1 cellular context compared by ENCODE assay signal in the genomic region with DNA sequence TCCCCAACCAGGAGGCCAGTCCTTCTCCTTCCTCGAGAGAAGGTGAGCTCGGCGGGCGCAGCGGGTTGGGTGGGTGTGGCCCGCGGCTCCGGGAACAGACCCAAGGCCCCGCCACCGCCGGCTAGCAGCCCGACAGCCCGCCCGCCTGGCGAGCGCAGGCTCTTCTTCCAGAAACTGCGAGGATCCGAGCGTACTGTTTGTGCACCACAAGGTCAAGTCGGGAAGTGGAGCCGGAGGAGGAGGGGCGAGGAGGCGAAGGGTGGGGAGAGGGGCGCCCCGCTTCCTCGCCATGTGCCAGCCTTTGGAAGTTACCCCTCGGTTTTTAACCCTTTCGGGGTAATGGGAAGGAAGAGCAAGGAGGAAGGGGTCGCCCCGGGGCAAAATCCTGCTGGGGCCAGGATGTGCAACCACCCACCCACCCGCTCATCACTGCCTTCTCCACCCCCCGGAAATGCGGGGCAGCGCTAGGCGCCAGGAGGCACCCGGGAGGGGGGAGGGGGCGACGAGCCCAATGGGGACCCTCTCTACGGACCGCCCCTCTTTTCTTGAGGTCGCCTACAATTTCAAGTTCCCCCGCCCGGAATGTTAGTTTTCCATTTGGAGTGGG.
A peak's percentile ranks its signal among the peaks of the same experiment; 100 is the strongest.
TF ChIP-seq lines count a peak whose summit lies in the region.

No MANE protein-coding gene starts in this region.

TF ChIP-seq in K562, 482 proteins besides CTCF, POLR2A, EP300 and RAD21 (continued from another document and continues in another):
- TF ChIP-seq, protein P1, sequence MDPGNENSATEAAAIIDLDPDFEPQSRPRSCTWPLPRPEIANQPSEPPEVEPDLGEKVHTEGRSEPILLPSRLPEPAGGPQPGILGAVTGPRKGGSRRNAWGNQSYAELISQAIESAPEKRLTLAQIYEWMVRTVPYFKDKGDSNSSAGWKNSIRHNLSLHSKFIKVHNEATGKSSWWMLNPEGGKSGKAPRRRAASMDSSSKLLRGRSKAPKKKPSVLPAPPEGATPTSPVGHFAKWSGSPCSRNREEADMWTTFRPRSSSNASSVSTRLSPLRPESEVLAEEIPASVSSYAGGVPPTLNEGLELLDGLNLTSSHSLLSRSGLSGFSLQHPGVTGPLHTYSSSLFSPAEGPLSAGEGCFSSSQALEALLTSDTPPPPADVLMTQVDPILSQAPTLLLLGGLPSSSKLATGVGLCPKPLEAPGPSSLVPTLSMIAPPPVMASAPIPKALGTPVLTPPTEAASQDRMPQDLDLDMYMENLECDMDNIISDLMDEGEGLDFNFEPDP (CRISPR knock-in tag; IDR thresholded peaks at IDR 0.05): no peak
- TF ChIP-seq KLF10 (CRISPR knock-in tag; IDR thresholded peaks at IDR 0.05) (no peak), HDAC6 (IDR thresholded peaks at IDR 0.05; ENCODE audit: low read depth, low read length) (no peak), ZNF3 (CRISPR knock-in tag; IDR thresholded peaks at IDR 0.05) (no peak), NCOA4 (IDR thresholded peaks at IDR 0.05; ENCODE audit: partially characterized antibody) (no peak), RBBP5 (IDR thresholded peaks at IDR 0.05; ENCODE audit: borderline replicate concordance, insufficient read depth, low read length, poor library complexity, severe bottlenecking) (peak; percentile 6), GATAD2B (IDR thresholded peaks at IDR 0.05; ENCODE audit: borderline replicate concordance) (no peak), C11orf30 (IDR thresholded peaks at IDR 0.05; ENCODE audit: low read depth) (no peak), ZNF239 (CRISPR knock-in tag; IDR thresholded peaks at IDR 0.05) (no peak), HNRNPK (IDR thresholded peaks at IDR 0.05; ENCODE audit: low read depth, low read length, poor library complexity, severe bottlenecking) (no peak), TEAD1 (CRISPR knock-in tag; IDR thresholded peaks at IDR 0.05) (no peak), CBX2 (IDR thresholded peaks at IDR 0.05; ENCODE audit: insufficient read depth, low read length, poor library complexity, severe bottlenecking) (no peak), RUNX1 (IDR thresholded peaks at IDR 0.05; ENCODE audit: low read depth) (no peak), ZNF766 (CRISPR knock-in tag; conservative IDR thresholded peaks at IDR 0.05) (peak; percentile 44; the same call in 1 of the 2 replicates), TAF1 (IDR thresholded peaks at IDR 0.05; ENCODE audit: control insufficient read depth, extremely low read depth, insufficient read depth, low read length, severe bottlenecking) (no peak), JUNB (CRISPR knock-in tag; conservative IDR thresholded peaks at IDR 0.05) (no peak), YY1 (IDR thresholded peaks at IDR 0.05; ENCODE audit: borderline replicate concordance in 1 of 3, control insufficient read depth in 1 of 3, extremely low read depth in 1 of 3, insufficient read depth in 3 of 3, insufficient read length in 1 of 3, insufficient replicate concordance in 2 of 3, low read depth in 1 of 3, low read length in 2 of 3) (no peak), ELF2 (CRISPR knock-in tag; IDR thresholded peaks at IDR 0.05) (no peak), SMAD3 (CRISPR knock-in tag; conservative IDR thresholded peaks at IDR 0.05) (no peak), PHF8 (IDR thresholded peaks at IDR 0.05; ENCODE audit: borderline replicate concordance, low read length) (peak; percentile 41; the same call in 1 of the 2 replicates), ETV6 (IDR thresholded peaks at IDR 0.05; ENCODE audit: borderline replicate concordance in 1 of 2, low read depth in 2 of 2, low read length in 1 of 2) (no peak), ETV6 (CRISPR knock-in tag; IDR thresholded peaks at IDR 0.05; ENCODE audit: borderline replicate concordance) (no peak), PURB (CRISPR knock-in tag; IDR thresholded peaks at IDR 0.05; ENCODE audit: low read depth) (no peak), FOXP1 (CRISPR knock-in tag; IDR thresholded peaks at IDR 0.05) (peak; percentile 24; the same call in 1 of the 2 replicates), YBX1 (IDR thresholded peaks at IDR 0.05) (no peak), CREBBP (IDR thresholded peaks at IDR 0.05; ENCODE audit: low read depth, low read length) (no peak), ZC3H11A (IDR thresholded peaks at IDR 0.05; ENCODE audit: low read depth, low read length) (no peak), CCAR2 (IDR thresholded peaks at IDR 0.05; ENCODE audit: low read depth, low read length) (no peak), ZNF212 (CRISPR knock-in tag; IDR thresholded peaks at IDR 0.05) (no peak), KDM5B (IDR thresholded peaks at IDR 0.05; ENCODE audit: insufficient replicate concordance, low read depth, low read length) (no peak), POLR2AphosphoS5 (IDR thresholded peaks at IDR 0.05; ENCODE audit: control insufficient read depth, insufficient read depth, low read depth, low read length) (peak; percentile 46; the same call in 1 of the 2 replicates), ZNF354B (CRISPR knock-in tag; IDR thresholded peaks at IDR 0.05) (no peak)
- TF ChIP-seq, protein P2, sequence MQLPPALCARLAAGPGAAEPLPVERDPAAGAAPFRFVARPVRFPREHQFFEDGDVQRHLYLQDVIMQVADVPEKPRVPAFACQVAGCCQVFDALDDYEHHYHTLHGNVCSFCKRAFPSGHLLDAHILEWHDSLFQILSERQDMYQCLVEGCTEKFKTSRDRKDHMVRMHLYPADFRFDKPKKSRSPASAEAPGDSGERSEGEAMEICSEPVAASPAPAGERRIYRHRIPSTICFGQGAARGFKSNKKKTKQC (CRISPR knock-in tag; IDR thresholded peaks at IDR 0.05): no peak
- TF ChIP-seq, protein P3, sequence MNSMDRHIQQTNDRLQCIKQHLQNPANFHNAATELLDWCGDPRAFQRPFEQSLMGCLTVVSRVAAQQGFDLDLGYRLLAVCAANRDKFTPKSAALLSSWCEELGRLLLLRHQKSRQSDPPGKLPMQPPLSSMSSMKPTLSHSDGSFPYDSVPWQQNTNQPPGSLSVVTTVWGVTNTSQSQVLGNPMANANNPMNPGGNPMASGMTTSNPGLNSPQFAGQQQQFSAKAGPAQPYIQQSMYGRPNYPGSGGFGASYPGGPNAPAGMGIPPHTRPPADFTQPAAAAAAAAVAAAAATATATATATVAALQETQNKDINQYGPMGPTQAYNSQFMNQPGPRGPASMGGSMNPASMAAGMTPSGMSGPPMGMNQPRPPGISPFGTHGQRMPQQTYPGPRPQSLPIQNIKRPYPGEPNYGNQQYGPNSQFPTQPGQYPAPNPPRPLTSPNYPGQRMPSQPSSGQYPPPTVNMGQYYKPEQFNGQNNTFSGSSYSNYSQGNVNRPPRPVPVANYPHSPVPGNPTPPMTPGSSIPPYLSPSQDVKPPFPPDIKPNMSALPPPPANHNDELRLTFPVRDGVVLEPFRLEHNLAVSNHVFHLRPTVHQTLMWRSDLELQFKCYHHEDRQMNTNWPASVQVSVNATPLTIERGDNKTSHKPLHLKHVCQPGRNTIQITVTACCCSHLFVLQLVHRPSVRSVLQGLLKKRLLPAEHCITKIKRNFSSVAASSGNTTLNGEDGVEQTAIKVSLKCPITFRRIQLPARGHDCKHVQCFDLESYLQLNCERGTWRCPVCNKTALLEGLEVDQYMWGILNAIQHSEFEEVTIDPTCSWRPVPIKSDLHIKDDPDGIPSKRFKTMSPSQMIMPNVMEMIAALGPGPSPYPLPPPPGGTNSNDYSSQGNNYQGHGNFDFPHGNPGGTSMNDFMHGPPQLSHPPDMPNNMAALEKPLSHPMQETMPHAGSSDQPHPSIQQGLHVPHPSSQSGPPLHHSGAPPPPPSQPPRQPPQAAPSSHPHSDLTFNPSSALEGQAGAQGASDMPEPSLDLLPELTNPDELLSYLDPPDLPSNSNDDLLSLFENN (IDR thresholded peaks at IDR 0.05; ENCODE audit: low read depth in 2 of 2, low read length in 2 of 2): no peak
- TF ChIP-seq, protein P4, sequence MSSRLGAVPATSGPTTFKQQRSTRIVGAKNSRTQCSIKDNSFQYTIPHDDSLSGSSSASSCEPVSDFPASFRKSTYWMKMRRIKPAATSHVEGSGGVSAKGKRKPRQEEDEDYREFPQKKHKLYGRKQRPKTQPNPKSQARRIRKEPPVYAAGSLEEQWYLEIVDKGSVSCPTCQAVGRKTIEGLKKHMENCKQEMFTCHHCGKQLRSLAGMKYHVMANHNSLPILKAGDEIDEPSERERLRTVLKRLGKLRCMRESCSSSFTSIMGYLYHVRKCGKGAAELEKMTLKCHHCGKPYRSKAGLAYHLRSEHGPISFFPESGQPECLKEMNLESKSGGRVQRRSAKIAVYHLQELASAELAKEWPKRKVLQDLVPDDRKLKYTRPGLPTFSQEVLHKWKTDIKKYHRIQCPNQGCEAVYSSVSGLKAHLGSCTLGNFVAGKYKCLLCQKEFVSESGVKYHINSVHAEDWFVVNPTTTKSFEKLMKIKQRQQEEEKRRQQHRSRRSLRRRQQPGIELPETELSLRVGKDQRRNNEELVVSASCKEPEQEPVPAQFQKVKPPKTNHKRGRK (tag; IDR thresholded peaks at IDR 0.05): no peak
- TF ChIP-seq, protein P5, sequence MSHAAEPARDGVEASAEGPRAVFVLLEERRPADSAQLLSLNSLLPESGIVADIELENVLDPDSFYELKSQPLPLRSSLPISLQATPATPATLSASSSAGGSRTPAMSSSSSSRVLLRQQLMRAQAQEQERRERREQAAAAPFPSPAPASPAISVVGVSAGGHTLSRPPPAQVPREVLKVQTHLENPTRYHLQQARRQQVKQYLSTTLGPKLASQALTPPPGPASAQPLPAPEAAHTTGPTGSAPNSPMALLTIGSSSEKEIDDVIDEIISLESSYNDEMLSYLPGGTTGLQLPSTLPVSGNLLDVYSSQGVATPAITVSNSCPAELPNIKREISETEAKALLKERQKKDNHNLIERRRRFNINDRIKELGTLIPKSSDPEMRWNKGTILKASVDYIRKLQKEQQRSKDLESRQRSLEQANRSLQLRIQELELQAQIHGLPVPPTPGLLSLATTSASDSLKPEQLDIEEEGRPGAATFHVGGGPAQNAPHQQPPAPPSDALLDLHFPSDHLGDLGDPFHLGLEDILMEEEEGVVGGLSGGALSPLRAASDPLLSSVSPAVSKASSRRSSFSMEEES (CRISPR knock-in tag; IDR thresholded peaks at IDR 0.05): no peak
- TF ChIP-seq, protein P6, sequence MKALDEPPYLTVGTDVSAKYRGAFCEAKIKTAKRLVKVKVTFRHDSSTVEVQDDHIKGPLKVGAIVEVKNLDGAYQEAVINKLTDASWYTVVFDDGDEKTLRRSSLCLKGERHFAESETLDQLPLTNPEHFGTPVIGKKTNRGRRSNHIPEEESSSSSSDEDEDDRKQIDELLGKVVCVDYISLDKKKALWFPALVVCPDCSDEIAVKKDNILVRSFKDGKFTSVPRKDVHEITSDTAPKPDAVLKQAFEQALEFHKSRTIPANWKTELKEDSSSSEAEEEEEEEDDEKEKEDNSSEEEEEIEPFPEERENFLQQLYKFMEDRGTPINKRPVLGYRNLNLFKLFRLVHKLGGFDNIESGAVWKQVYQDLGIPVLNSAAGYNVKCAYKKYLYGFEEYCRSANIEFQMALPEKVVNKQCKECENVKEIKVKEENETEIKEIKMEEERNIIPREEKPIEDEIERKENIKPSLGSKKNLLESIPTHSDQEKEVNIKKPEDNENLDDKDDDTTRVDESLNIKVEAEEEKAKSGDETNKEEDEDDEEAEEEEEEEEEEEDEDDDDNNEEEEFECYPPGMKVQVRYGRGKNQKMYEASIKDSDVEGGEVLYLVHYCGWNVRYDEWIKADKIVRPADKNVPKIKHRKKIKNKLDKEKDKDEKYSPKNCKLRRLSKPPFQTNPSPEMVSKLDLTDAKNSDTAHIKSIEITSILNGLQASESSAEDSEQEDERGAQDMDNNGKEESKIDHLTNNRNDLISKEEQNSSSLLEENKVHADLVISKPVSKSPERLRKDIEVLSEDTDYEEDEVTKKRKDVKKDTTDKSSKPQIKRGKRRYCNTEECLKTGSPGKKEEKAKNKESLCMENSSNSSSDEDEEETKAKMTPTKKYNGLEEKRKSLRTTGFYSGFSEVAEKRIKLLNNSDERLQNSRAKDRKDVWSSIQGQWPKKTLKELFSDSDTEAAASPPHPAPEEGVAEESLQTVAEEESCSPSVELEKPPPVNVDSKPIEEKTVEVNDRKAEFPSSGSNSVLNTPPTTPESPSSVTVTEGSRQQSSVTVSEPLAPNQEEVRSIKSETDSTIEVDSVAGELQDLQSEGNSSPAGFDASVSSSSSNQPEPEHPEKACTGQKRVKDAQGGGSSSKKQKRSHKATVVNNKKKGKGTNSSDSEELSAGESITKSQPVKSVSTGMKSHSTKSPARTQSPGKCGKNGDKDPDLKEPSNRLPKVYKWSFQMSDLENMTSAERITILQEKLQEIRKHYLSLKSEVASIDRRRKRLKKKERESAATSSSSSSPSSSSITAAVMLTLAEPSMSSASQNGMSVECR (CRISPR knock-in tag; IDR thresholded peaks at IDR 0.05): no peak
- TF ChIP-seq, protein P7, sequence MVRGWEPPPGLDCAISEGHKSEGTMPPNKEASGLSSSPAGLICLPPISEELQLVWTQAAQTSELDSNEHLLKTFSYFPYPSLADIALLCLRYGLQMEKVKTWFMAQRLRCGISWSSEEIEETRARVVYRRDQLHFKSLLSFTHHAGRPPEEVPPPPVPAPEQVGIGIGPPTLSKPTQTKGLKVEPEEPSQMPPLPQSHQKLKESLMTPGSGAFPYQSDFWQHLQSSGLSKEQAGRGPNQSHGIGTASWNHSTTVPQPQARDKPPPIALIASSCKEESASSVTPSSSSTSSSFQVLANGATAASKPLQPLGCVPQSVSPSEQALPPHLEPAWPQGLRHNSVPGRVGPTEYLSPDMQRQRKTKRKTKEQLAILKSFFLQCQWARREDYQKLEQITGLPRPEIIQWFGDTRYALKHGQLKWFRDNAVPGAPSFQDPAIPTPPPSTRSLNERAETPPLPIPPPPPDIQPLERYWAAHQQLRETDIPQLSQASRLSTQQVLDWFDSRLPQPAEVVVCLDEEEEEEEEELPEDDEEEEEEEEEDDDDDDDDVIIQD (CRISPR knock-in tag; IDR thresholded peaks at IDR 0.05): no peak
- TF ChIP-seq, protein P8, sequence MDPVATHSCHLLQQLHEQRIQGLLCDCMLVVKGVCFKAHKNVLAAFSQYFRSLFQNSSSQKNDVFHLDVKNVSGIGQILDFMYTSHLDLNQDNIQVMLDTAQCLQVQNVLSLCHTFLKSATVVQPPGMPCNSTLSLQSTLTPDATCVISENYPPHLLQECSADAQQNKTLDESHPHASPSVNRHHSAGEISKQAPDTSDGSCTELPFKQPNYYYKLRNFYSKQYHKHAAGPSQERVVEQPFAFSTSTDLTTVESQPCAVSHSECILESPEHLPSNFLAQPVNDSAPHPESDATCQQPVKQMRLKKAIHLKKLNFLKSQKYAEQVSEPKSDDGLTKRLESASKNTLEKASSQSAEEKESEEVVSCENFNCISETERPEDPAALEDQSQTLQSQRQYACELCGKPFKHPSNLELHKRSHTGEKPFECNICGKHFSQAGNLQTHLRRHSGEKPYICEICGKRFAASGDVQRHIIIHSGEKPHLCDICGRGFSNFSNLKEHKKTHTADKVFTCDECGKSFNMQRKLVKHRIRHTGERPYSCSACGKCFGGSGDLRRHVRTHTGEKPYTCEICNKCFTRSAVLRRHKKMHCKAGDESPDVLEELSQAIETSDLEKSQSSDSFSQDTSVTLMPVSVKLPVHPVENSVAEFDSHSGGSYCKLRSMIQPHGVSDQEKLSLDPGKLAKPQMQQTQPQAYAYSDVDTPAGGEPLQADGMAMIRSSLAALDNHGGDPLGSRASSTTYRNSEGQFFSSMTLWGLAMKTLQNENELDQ (CRISPR knock-in tag; IDR thresholded peaks at IDR 0.05; ENCODE audit: borderline replicate concordance): no peak
